14 cellular contexts compared by ENCODE assay signal in the genomic region with DNA sequence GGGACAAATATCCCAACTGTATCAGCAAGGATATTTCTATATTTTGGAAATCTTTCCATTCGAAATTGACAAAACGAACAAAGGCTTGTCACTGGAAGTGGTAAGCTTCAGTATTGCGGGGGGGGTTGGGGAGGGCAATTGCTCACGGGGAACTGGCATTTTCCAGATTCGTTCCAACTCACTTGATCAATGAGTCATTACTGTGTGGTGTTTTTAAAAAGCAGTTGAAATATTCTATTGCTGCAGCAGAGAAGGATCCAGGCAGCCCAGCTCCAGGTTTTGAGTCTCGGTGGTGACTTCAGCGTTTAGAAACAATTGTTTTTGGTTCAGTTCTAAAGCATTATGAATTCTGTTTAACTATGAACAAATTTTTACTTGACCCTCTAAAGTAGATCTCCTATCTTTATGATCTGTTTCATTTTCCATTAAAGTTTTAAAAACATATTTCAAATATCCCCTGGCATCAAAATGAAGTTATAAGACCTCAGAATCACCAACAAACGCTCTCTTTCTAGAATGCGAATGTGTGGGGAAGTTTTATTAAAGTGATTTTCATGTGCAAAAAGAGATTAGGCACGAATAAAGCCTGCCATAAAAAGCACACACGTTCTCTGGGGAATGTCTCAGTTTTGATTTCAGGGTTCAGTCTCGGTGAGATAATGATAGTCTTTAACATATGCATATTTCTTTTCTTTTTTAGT. TPM values are rescaled to one million over a fixed set of nuclear protein-coding genes. Genes with fewer than 3 reads are reported as not detected.
DNase-seq lines count a peak whose midpoint lies in the region; ATAC-seq, FAIRE-seq and TF ChIP-seq lines count a peak whose summit lies in the region.
"Had no signal": no experiment of that assay in that cellular context is flagged by ENCODE, and none has a peak within 500 bp of the region (broad histone marks: within the 10 kb centered on the region; RNA-seq: fewer than 3 reads in every experiment).

No MANE protein-coding gene starts in this region.

- no peaks in the 10 kb centered on the region for H4K20me1 ChIP-seq in keratinocyte (ENCODE audit: control insufficient read depth, extremely low read depth, insufficient read depth, low read length)

- DNase-seq in left ventricle myocardium inferior (no peak), heart right ventricle (no peak), brain microvascular endothelial cell (peak; percentile 28), keratinocyte (ENCODE audit: low read depth, low spot score) (no peak), uterus (peak in 1 of 2 donors; percentile 22), small intestine (no peak)
- no peak for DNase-seq in effector memory CD8-positive, alpha-beta T cell
- DNase-seq: activated T-cell treated with anti-CD3 and anti-CD28 coated beads, Interleukin-2, amount 50 U/mL, for 4 hours; cerebellar nuclear complex; natural killer cell; NCI-H1694 treated with DMSO at 0.1 percent for 48 hours; stomach had no signal

- no peak for TF ChIP-seq POLR2A in uterus (IDR thresholded peaks at IDR 0.05)

- no peak for ATAC-seq in heart right ventricle
- no peak for ATAC-seq in effector memory CD8-positive, alpha-beta T cell (replicated peaks)
- ATAC-seq in HG03354 (IDR thresholded peaks at IDR 0.05; ENCODE audit: poor library complexity, severe bottlenecking, unreplicated experiment) = no peak
- ATAC-seq: A549; activated T-cell treated with anti-CD3 and anti-CD28 coated beads, Interleukin-2, amount 50 U/mL, for 4 hours; natural killer cell had no signal

- H3K36me3 ChIP-seq in left ventricle myocardium inferior = no peaks in the 10 kb centered on the region
- no peaks in the 10 kb centered on the region for H3K36me3 ChIP-seq in heart right ventricle
- no peaks in the 10 kb centered on the region for H3K36me3 ChIP-seq in brain microvascular endothelial cell (replicated peaks)
- H3K36me3 ChIP-seq in keratinocyte (ENCODE audit: control insufficient read depth in 2 of 2, extremely low read depth in 1 of 2, insufficient read depth in 2 of 2, low read length in 2 of 2) = no peaks in the 10 kb centered on the region
- no peaks in the 10 kb centered on the region for H3K36me3 ChIP-seq in uterus
- H3K36me3 ChIP-seq in small intestine (ENCODE audit: control insufficient read depth in 2 of 2, insufficient read depth in 2 of 2, low read length in 2 of 2) = no peaks in the 10 kb centered on the region
- H3K36me3 ChIP-seq: stomach had no signal

- peak overlapping the region; percentile 26 for H2AFZ ChIP-seq in keratinocyte (ENCODE audit: control insufficient read depth, low read length)

- H3K27me3 Mint-ChIP-seq in effector memory CD8-positive, alpha-beta T cell = peaks cover 10 to 30% of the 10 kb centered on the region in 2 donors

- H3K4me3 Mint-ChIP-seq in effector memory CD8-positive, alpha-beta T cell = no peak overlapping the region
- H3K4me3 Mint-ChIP-seq: activated T-cell treated with anti-CD3 and anti-CD28 coated beads, Interleukin-2, amount 50 U/mL, for 4 hours; natural killer cell had no signal

- no peak for TF ChIP-seq CTCF in left ventricle myocardium inferior (IDR thresholded peaks at IDR 0.05; ENCODE audit: borderline replicate concordance)
- TF ChIP-seq CTCF in heart right ventricle (IDR thresholded peaks at IDR 0.05) = no peak
- no peak for TF ChIP-seq CTCF in brain microvascular endothelial cell (IDR thresholded peaks at IDR 0.05; ENCODE audit: low read depth, low read length, missing control alignments)
- no peak for TF ChIP-seq CTCF in keratinocyte (optimal IDR thresholded peaks at IDR 0.05 in 1 of 3, IDR thresholded peaks at IDR 0.05 in 1 of 3, conservative IDR thresholded peaks at IDR 0.05 in 1 of 3; ENCODE audit: extremely low read depth in 1 of 3, insufficient read depth in 2 of 3, low read length in 3 of 3)
- no peak for TF ChIP-seq CTCF in uterus (IDR thresholded peaks at IDR 0.05)

- H3K4me2 ChIP-seq in keratinocyte (ENCODE audit: control insufficient read depth, extremely low read depth, insufficient read depth, low read depth, low read length) = peak overlapping the region; percentile 91
- H3K4me2 ChIP-seq: A549 had no signal

- 59 to 63% methylated on average over 12 of the region's 12 CpGs for WGBS in heart right ventricle, 2 donors
- WGBS in small intestine, 3 donors = 59 to 64% (median 59%) methylated on average over 12 of the region's 12 CpGs

- H3K4me1 Mint-ChIP-seq in effector memory CD8-positive, alpha-beta T cell (ENCODE audit: low read depth in 2 of 2) = no peaks in the 10 kb centered on the region
- H3K4me1 Mint-ChIP-seq: natural killer cell had no signal

- intact Hi-C loops in left ventricle myocardium inferior (cut with micrococcal nuclease) (no loop called here), heart right ventricle (cut with DNase I) (no loop called here), uterus (cut with DNase I; ENCODE audit: low total_unique reads) (no loop called here)

- H3K9ac ChIP-seq in keratinocyte (ENCODE audit: control insufficient read depth, extremely low read depth, insufficient read depth, low read length) = peak overlapping the region; percentile 57

- peaks cover 9% of the 10 kb centered on the region for H3K9me3 ChIP-seq in left ventricle myocardium inferior (replicated peaks)
- peaks cover 0 to 17% (median 0%) of the 10 kb centered on the region in 11 donors for H3K9me3 ChIP-seq in heart right ventricle
- H3K9me3 ChIP-seq in keratinocyte (ENCODE audit: control insufficient read depth, low read depth, low read length) = no peaks in the 10 kb centered on the region
- H3K9me3 ChIP-seq in uterus = no peaks in the 10 kb centered on the region
- no peaks in the 10 kb centered on the region for H3K9me3 ChIP-seq in small intestine (ENCODE audit: control insufficient read depth, low read depth)

- peaks cover 0 to 2% of the 10 kb centered on the region in 2 donors for H3K9me3 Mint-ChIP-seq in effector memory CD8-positive, alpha-beta T cell

- H3K4me1 ChIP-seq in left ventricle myocardium inferior = peaks cover 8% of the 10 kb centered on the region
- H3K4me1 ChIP-seq in heart right ventricle = peaks cover 0 to 23% (median 2%) of the 10 kb centered on the region in 9 donors
- peaks cover 20% of the 10 kb centered on the region for H3K4me1 ChIP-seq in keratinocyte (ENCODE audit: control insufficient read depth, extremely low read depth, insufficient read depth, low read length)
- H3K4me1 ChIP-seq in uterus = no peaks in the 10 kb centered on the region
- no peaks in the 10 kb centered on the region for H3K4me1 ChIP-seq in small intestine (ENCODE audit: control insufficient read depth in 2 of 2, insufficient read depth in 1 of 2, low read depth in 1 of 2, low read length in 1 of 2)
- H3K4me1 ChIP-seq: stomach had no signal

- H3K27ac ChIP-seq in left ventricle myocardium inferior (replicated peaks) (peak overlapping the region; percentile 58), heart right ventricle (peak overlapping the region in 5 of 10 donors; percentile 1 to 64 (median 26)), brain microvascular endothelial cell (no peak overlapping the region), keratinocyte (ENCODE audit: control insufficient read depth, insufficient read depth, low read length) (peak overlapping the region; percentile 72), uterus (peak overlapping the region; percentile 75 to 78), small intestine (ENCODE audit: low read depth in 1 of 2, low read length in 1 of 2) (no peak overlapping the region)

- H3K27ac Mint-ChIP-seq in effector memory CD8-positive, alpha-beta T cell = no peak overlapping the region
- H3K27ac Mint-ChIP-seq: natural killer cell had no signal

- peak; percentile 96 for FAIRE-seq in keratinocyte (lab: Jason Lieb, UNC)
- FAIRE-seq in small intestine (lab: Jason Lieb, UNC) = no peak
- FAIRE-seq: A549 had no signal

- H3K9me1 ChIP-seq in keratinocyte (ENCODE audit: control insufficient read depth, extremely low read depth, insufficient read depth, low read length) = no peaks in the 10 kb centered on the region

- H3K79me2 ChIP-seq in keratinocyte (ENCODE audit: control insufficient read depth, insufficient read depth, low read length) = no peaks in the 10 kb centered on the region

- peaks cover 4% of the 10 kb centered on the region for H3K27me3 ChIP-seq in left ventricle myocardium inferior (ENCODE audit: low read depth)
- no peaks in the 10 kb centered on the region for H3K27me3 ChIP-seq in heart right ventricle
- no peaks in the 10 kb centered on the region for H3K27me3 ChIP-seq in brain microvascular endothelial cell (replicated peaks)
- no peaks in the 10 kb centered on the region for H3K27me3 ChIP-seq in keratinocyte (ENCODE audit: control insufficient read depth, extremely low read depth, insufficient read depth, low read length)
- no peaks in the 10 kb centered on the region for H3K27me3 ChIP-seq in uterus
- no peaks in the 10 kb centered on the region for H3K27me3 ChIP-seq in small intestine (ENCODE audit: control insufficient read depth in 2 of 2, insufficient read depth in 2 of 2, low read length in 2 of 2)
- H3K27me3 ChIP-seq: stomach had no signal

- in situ Hi-C loops in brain microvascular endothelial cell (cut with HindIII; ENCODE audit: low pct_ligation_motif_present, low sequenced_read_pairs) = no loop called here

- H3K36me3 Mint-ChIP-seq in effector memory CD8-positive, alpha-beta T cell (ENCODE audit: insufficient read depth) = no peaks in the 10 kb centered on the region
- H3K36me3 Mint-ChIP-seq: natural killer cell had no signal

- dilution Hi-C loops in keratinocyte (cut with MboI; ENCODE audit: extremely low pct_ligation_motif_present, low sequenced_read_pairs) = no loop called here

- H3K4me3 ChIP-seq in left ventricle myocardium inferior (no peak overlapping the region), heart right ventricle (no peak overlapping the region), brain microvascular endothelial cell (ENCODE audit: low read depth, low read length) (no peak overlapping the region), keratinocyte (ENCODE audit: control insufficient read depth in 2 of 3, extremely low read depth in 1 of 3, insufficient read depth in 2 of 3, low read depth in 1 of 3, low read length in 3 of 3) (peak overlapping the region in 2 of 3 experiments; percentile 49 to 50), uterus (no peak overlapping the region), small intestine (ENCODE audit: low read depth in 1 of 2, low read length in 2 of 2) (no peak overlapping the region)
- H3K4me3 ChIP-seq: A549, stomach had no signal

RNA-seq across cellular contexts. Expression of a gene that starts 33.7 kb away (rescaled TPM):
- 82.8 TPM for total RNA-seq in left ventricle myocardium inferior
- total RNA-seq in heart right ventricle = 100 to 1,000 TPM in 1 of 10 donors, 10 to 100 TPM in 9; 31.3 to 126 (median 51.0) TPM
- polyA plus RNA-seq in heart right ventricle = 10 to 100 TPM; 36.4 to 77.0 TPM
- 9.7 to 24.4 TPM (median 13.7 TPM) in 3 replicates for polyA plus RNA-seq in keratinocyte
- 12.4 TPM for polyA plus RNA-seq in keratinocyte (2011; ENCODE audit: low read depth)
- polyA plus RNA-seq in keratinocyte (2011; cell fraction: cytosol; rRNA removed) = 7.2 and 13.8 TPM in 2 replicates
- polyA plus RNA-seq in keratinocyte (2011; cell fraction: nucleus; rRNA removed) = 16.0 and 18.5 TPM in 2 replicates
- 15.2 and 35.7 TPM in 2 replicates for polyA plus RNA-seq in keratinocyte (2012; ENCODE audit: low replicate concordance)
- polyA minus RNA-seq in keratinocyte = 13.9 to 37.6 TPM (median 14.2 TPM) in 3 replicates
- polyA minus RNA-seq in keratinocyte (2011; cell fraction: cytosol; rRNA and poly(A)+ RNA removed) = 25.9 TPM
- 18.0 and 22.1 TPM in 2 replicates for polyA minus RNA-seq in keratinocyte (2011; cell fraction: nucleus; rRNA and poly(A)+ RNA removed)
- total RNA-seq in uterus = 100 to 1,000 TPM; 388 to 644 (median 479) TPM
- polyA plus RNA-seq in small intestine = 100 to 1,000 TPM in 1 of 3 donors, 1 to 10 TPM in 1, under 1 TPM in 1; 0.89 to 144 (median 7.8) TPM

RNA-seq across cellular contexts. Expression of a gene that starts 55.5 kb away (rescaled TPM):
- total RNA-seq in left ventricle myocardium inferior (not detected), heart right ventricle (1 to 10 TPM in 1 of 10 donors, under 1 TPM in 1, not detected in 8; 0.20 to 1.2 TPM), uterus (1 to 10 TPM in 2 of 4 donors, not detected in 2; 2.4 to 3.9 TPM)
- polyA plus RNA-seq in heart right ventricle (under 1 TPM in 1 of 2 donors, not detected in 1; 0.06 TPM), keratinocyte (0.05 to 0.26 TPM (median 0.12 TPM) in 3 replicates), small intestine (1 to 10 TPM in 1 of 3 donors, not detected in 2; 1.9 TPM)
- not detected for polyA plus RNA-seq in keratinocyte (2011; ENCODE audit: low read depth)
- 0.13 and 0.15 TPM in 2 replicates for polyA plus RNA-seq in keratinocyte (2011; cell fraction: cytosol; rRNA removed)
- not detected in 2 replicates for polyA plus RNA-seq in keratinocyte (2011; cell fraction: nucleus; rRNA removed)
- polyA plus RNA-seq in keratinocyte (2012; ENCODE audit: low replicate concordance) = 0.19 TPM in 1 of 2 replicates, not detected in the other
- 0.20 TPM in 1 of 3 replicates, not detected in the others for polyA minus RNA-seq in keratinocyte
- polyA minus RNA-seq in keratinocyte (2011; cell fraction: cytosol; rRNA and poly(A)+ RNA removed) = not detected
- not detected in 2 replicates for polyA minus RNA-seq in keratinocyte (2011; cell fraction: nucleus; rRNA and poly(A)+ RNA removed)

RNA-seq across cellular contexts. Expression of a gene that starts 55.6 kb away (rescaled TPM):
- total RNA-seq in left ventricle myocardium inferior = not detected
- total RNA-seq in heart right ventricle = under 1 TPM in 1 of 10 donors, not detected in 9; 0.05 TPM
- not detected for polyA plus RNA-seq in heart right ventricle
- not detected in 3 replicates for polyA plus RNA-seq in keratinocyte
- polyA plus RNA-seq in keratinocyte (2011; ENCODE audit: low read depth) = not detected
- polyA plus RNA-seq in keratinocyte (2011; cell fraction: cytosol; rRNA removed) = not detected in 2 replicates
- not detected in 2 replicates for polyA plus RNA-seq in keratinocyte (2011; cell fraction: nucleus; rRNA removed)
- polyA plus RNA-seq in keratinocyte (2012; ENCODE audit: low replicate concordance) = not detected in 2 replicates
- polyA minus RNA-seq in keratinocyte = not detected in 3 replicates
- polyA minus RNA-seq in keratinocyte (2011; cell fraction: cytosol; rRNA and poly(A)+ RNA removed) = not detected
- polyA minus RNA-seq in keratinocyte (2011; cell fraction: nucleus; rRNA and poly(A)+ RNA removed) = not detected in 2 replicates
- under 1 TPM in 1 of 4 donors, not detected in 3; 0.35 TPM for total RNA-seq in uterus
- polyA plus RNA-seq in small intestine = under 1 TPM in 1 of 3 donors, not detected in 2; 0.04 TPM
- total RNA-seq: stomach had no signal

Comparison
In these comparisons a context has a peak if more than half of its experiments do, and no peak if none do; other contexts are left out.
1. H3K27ac ChIP-seq: peak in left ventricle myocardium inferior (single experiment), keratinocyte (single experiment) and uterus (2 of 2); none in brain microvascular endothelial cell (single experiment) and small intestine (0 of 2).
2. H3K4me3 ChIP-seq: peak in keratinocyte (2 of 3); none in left ventricle myocardium inferior (single experiment), heart right ventricle (0 of 10), brain microvascular endothelial cell (single experiment), uterus (0 of 2) and small intestine (0 of 2).